Comparison of ENCODE assay signal across 9 cellular contexts in genomic region chr1:27416387-27417111, GRCh38. TPM values are rescaled to one million over a fixed set of nuclear protein-coding genes. Genes with fewer than 3 reads are reported as not detected.
DNase-seq lines count a peak whose midpoint lies in the region; ATAC-seq and TF ChIP-seq lines count a peak whose summit lies in the region.
"Had no signal": no experiment of that assay in that cellular context is flagged by ENCODE, and none has a peak within 500 bp of the region (broad histone marks: within the 10 kb centered on the region; RNA-seq: fewer than 3 reads in every experiment).

No MANE protein-coding gene starts in this region.

- peaks cover 12% of the 10 kb centered on the region for H3K36me3 Mint-ChIP-seq in activated naive CD4-positive, alpha-beta T cell treated with anti-CD3 and anti-CD28 coated beads, Interleukin-2, amount 50 U/mL, for 24 hours

- H3K4me1 Mint-ChIP-seq in activated naive CD4-positive, alpha-beta T cell treated with anti-CD3 and anti-CD28 coated beads, Interleukin-2, amount 50 U/mL, for 24 hours, result peaks cover 44% of the 10 kb centered on the region

- H3K4me1 ChIP-seq in OCI-LY3 (ENCODE audit: low read length) (peaks cover 46% of the 10 kb centered on the region), right atrium auricular region (peaks cover 3 to 66% of the 10 kb centered on the region in 2 donors), spleen (peaks cover 21 to 59% (median 50%) of the 10 kb centered on the region in 6 donors)

- no peaks in the 10 kb centered on the region for H4K20me1 ChIP-seq in OCI-LY3 (ENCODE audit: insufficient read depth, low read length)

- no peak overlapping the region for H3K4me3 Mint-ChIP-seq in activated naive CD4-positive, alpha-beta T cell treated with anti-CD3 and anti-CD28 coated beads, Interleukin-2, amount 50 U/mL, for 24 hours

- no peaks in the 10 kb centered on the region for H3K27me3 Mint-ChIP-seq in activated naive CD4-positive, alpha-beta T cell treated with anti-CD3 and anti-CD28 coated beads, Interleukin-2, amount 50 U/mL, for 24 hours

- H3K9me3 ChIP-seq in OCI-LY3 (ENCODE audit: insufficient read depth, low read length), result no peaks in the 10 kb centered on the region
- no peaks in the 10 kb centered on the region for H3K9me3 ChIP-seq in right atrium auricular region
- no peaks in the 10 kb centered on the region for H3K9me3 ChIP-seq in spleen

- no peak overlapping the region for H2AFZ ChIP-seq in OCI-LY3 (ENCODE audit: low read depth, low read length)

- peak overlapping the region; percentile 23 for H3K27ac Mint-ChIP-seq in activated naive CD4-positive, alpha-beta T cell treated with anti-CD3 and anti-CD28 coated beads, Interleukin-2, amount 50 U/mL, for 24 hours

- no peak for ATAC-seq in GM18498 (IDR thresholded peaks at IDR 0.05; ENCODE audit: unreplicated experiment)

- TF ChIP-seq CTCF in HFF-Myc (IDR thresholded peaks at IDR 0.05; ENCODE audit: low read depth, low read length, missing control alignments) (peak; percentile 68), OCI-LY3 (IDR thresholded peaks at IDR 0.05; ENCODE audit: low read depth, low read length) (peak; percentile 69), right atrium auricular region (IDR thresholded peaks at IDR 0.05) (peak; percentile 43 to 73), spleen (IDR thresholded peaks at IDR 0.05 in 8 of 11, conservative IDR thresholded peaks at IDR 0.05 in 3 of 11) (peak; percentile 28 to 79 (median 70))

- H3K79me2 ChIP-seq in OCI-LY3 (ENCODE audit: low read length), result peaks cover 3% of the 10 kb centered on the region; the same call in 1 of the 2 replicates

- TF ChIP-seq POLR2A in spleen (IDR thresholded peaks at IDR 0.05), result no peak

- H3K4me3 ChIP-seq in HFF-Myc (replicated peaks; ENCODE audit: low read depth, low read length), result no peak overlapping the region
- H3K4me3 ChIP-seq in OCI-LY3 (ENCODE audit: low read length), result no peak overlapping the region
- no peak overlapping the region for H3K4me3 ChIP-seq in right atrium auricular region
- H3K4me3 ChIP-seq in spleen, result no peak overlapping the region

- H3K9ac ChIP-seq in OCI-LY3 (ENCODE audit: low read length), result no peak overlapping the region

- no peak overlapping the region for H3K27ac ChIP-seq in OCI-LY3 (ENCODE audit: low read length)
- H3K27ac ChIP-seq in right atrium auricular region, result peak overlapping the region; percentile 38 to 73
- H3K27ac ChIP-seq in spleen, result peak overlapping the region in 7 of 8 donors; percentile 3 to 75 (median 54)

- WGBS in spleen, 5 donors, result 40 to 56% (median 53%) methylated on average over 3 of the region's 3 CpGs

- H3K27me3 ChIP-seq in OCI-LY3 (ENCODE audit: low read depth, low read length) (no peaks in the 10 kb centered on the region), right atrium auricular region (no peaks in the 10 kb centered on the region), spleen (replicated peaks in 1 of 7) (no peaks in the 10 kb centered on the region)

- DNase-seq in DMS153 (lab: John Stamatoyannopoulos, UW) (peak; percentile 32), HFF-Myc (ENCODE audit: extremely low read depth, low read depth) (no peak), right atrium auricular region (ENCODE audit: low spot score) (no peak), spleen (no peak), HuH-7 (ENCODE audit: low spot score) (no peak)

- H3K9me3 Mint-ChIP-seq in activated naive CD4-positive, alpha-beta T cell treated with anti-CD3 and anti-CD28 coated beads, Interleukin-2, amount 50 U/mL, for 24 hours, result no peaks in the 10 kb centered on the region

- H3K4me2 ChIP-seq in OCI-LY3 (ENCODE audit: low read length), result no peak overlapping the region

- intact Hi-C loops in spleen (cut with DNase I; ENCODE audit: low total_unique reads), result loop anchor here (5.0 kb wide), 1 partner anchor 191 kb away; no protein-coding TSS in a partner anchor

- peaks cover 30% of the 10 kb centered on the region for H3K36me3 ChIP-seq in OCI-LY3 (replicated peaks; ENCODE audit: low read depth, low read length)
- H3K36me3 ChIP-seq in right atrium auricular region, result peaks cover 63% of the 10 kb centered on the region
- peaks cover 5 to 86% (median 72%) of the 10 kb centered on the region in 6 donors for H3K36me3 ChIP-seq in spleen

RNA-seq across cellular contexts. Expression of gene GPR3, which starts 24.1 kb away (rescaled TPM):
- 1 to 10 TPM; 2.9 to 4.4 TPM for total RNA-seq in right atrium auricular region
- under 1 TPM in 3 of 7 donors, not detected in 4; 0.17 to 0.40 (median 0.28) TPM for total RNA-seq in spleen
- under 1 TPM; 0.05 to 0.15 (median 0.10) TPM for polyA plus RNA-seq in spleen

RNA-seq across cellular contexts. Expression of gene CD164L2, which starts 33.4 kb away (rescaled TPM):
- total RNA-seq in right atrium auricular region (not detected), spleen (not detected)
- under 1 TPM in 1 of 3 donors, not detected in 2; 0.06 TPM for polyA plus RNA-seq in spleen
- total RNA-seq: activated CD8-positive, alpha-beta memory T cell treated with anti-CD3 and anti-CD28 coated beads for 36 hours had no signal

RNA-seq across cellular contexts. Expression of gene FCN3, which starts 41.9 kb away (rescaled TPM):
- total RNA-seq in right atrium auricular region (10 to 100 TPM; 21.1 to 36.6 TPM), spleen (10 to 100 TPM in 3 of 7 donors, 1 to 10 TPM in 4; 4.4 to 21.7 (median 7.7) TPM)
- polyA plus RNA-seq in spleen, result 10 to 100 TPM in 2 of 3 donors, 1 to 10 TPM in 1; 3.7 to 14.4 (median 11.7) TPM
- total RNA-seq: activated CD8-positive, alpha-beta memory T cell treated with anti-CD3 and anti-CD28 coated beads for 36 hours had no signal

RNA-seq across cellular contexts. Expression of gene MAP3K6, which starts 49.8 kb away (rescaled TPM):
- 10 to 100 TPM; 31.3 to 42.1 TPM for total RNA-seq in right atrium auricular region
- total RNA-seq in spleen, result 10 to 100 TPM; 20.4 to 55.0 (median 38.0) TPM
- 10 to 100 TPM; 20.3 to 31.7 (median 29.6) TPM for polyA plus RNA-seq in spleen
